Comparison of ENCODE assay signal across 11 cellular contexts in the genomic region with DNA sequence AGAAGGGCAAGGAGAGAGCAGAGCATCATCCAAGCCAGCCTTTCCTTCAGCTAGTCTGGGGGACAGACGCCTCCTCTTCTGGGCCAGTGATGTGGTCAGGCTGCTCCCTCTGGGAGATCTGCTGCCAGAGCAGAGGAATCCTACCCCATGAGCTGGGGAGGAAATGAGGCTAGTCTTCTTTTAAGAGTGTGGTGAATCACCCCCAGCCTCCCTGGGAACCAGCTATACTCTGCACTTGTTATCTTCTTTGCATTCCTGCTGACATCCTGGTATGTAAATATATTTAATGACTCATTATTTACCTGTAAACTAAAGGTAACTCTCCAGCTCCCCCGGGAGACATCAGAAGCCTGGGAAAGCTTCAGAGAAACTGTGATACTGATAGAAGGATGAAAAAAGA. TPM values are rescaled to one million over a fixed set of nuclear protein-coding genes. Genes with fewer than 3 reads are reported as not detected.
DNase-seq lines count a peak whose midpoint lies in the region; ATAC-seq, FAIRE-seq and TF ChIP-seq lines count a peak whose summit lies in the region.
"Had no signal": no experiment of that assay in that cellular context is flagged by ENCODE, and none has a peak within 500 bp of the region (broad histone marks: within the 10 kb centered on the region; RNA-seq: fewer than 3 reads in every experiment).

No MANE protein-coding gene starts in this region.

- H3K4me2 ChIP-seq in keratinocyte (ENCODE audit: control insufficient read depth, extremely low read depth, insufficient read depth, low read depth, low read length): no peak overlapping the region

- H3K4me3 Mint-ChIP-seq in CD4-positive, alpha-beta T cell: peak overlapping the region; percentile 75
- peak overlapping the region; percentile 24 for H3K4me3 Mint-ChIP-seq in activated naive CD8-positive, alpha-beta T cell

- H3K4me1 Mint-ChIP-seq in CD4-positive, alpha-beta T cell (ENCODE audit: low read depth): peaks cover 85% of the 10 kb centered on the region
- H3K4me1 Mint-ChIP-seq in activated naive CD8-positive, alpha-beta T cell (ENCODE audit: low read depth): peaks cover 57% of the 10 kb centered on the region

- POLR2A ChIA-PET in CD4-positive, alpha-beta T cell (lab: Charles Lee): interaction anchor here (0.6 to 30.9 kb wide), 18 partner anchors 8 to 507 kb away, joined by 3 to 5733 read pairs (median 6); a partner anchor contains a TSS

- H3K9me1 ChIP-seq in keratinocyte (ENCODE audit: control insufficient read depth, extremely low read depth, insufficient read depth, low read length): no peaks in the 10 kb centered on the region

- H3K4me1 ChIP-seq in keratinocyte (ENCODE audit: control insufficient read depth, extremely low read depth, insufficient read depth, low read length) (no peaks in the 10 kb centered on the region), thyroid gland (no peaks in the 10 kb centered on the region)
- H3K4me1 ChIP-seq: HAP-1, psoas muscle had no signal

- 31 to 53% methylated on average over 2 of the region's 2 CpGs for WGBS in thyroid gland, 2 donors

- no peak for FAIRE-seq in keratinocyte (lab: Jason Lieb, UNC)

- H3K9me3 Mint-ChIP-seq in CD4-positive, alpha-beta T cell: no peaks in the 10 kb centered on the region
- no peaks in the 10 kb centered on the region for H3K9me3 Mint-ChIP-seq in activated naive CD8-positive, alpha-beta T cell (ENCODE audit: low read depth)

- H3K27me3 Mint-ChIP-seq in CD4-positive, alpha-beta T cell: no peaks in the 10 kb centered on the region
- no peaks in the 10 kb centered on the region for H3K27me3 Mint-ChIP-seq in activated naive CD8-positive, alpha-beta T cell

- no peaks in the 10 kb centered on the region for H3K9me3 ChIP-seq in CD4-positive, alpha-beta T cell (ENCODE audit: control insufficient read depth, low read length)
- H3K9me3 ChIP-seq in keratinocyte (ENCODE audit: control insufficient read depth, low read depth, low read length) (no peaks in the 10 kb centered on the region), thyroid gland (no peaks in the 10 kb centered on the region)
- H3K9me3 ChIP-seq: HAP-1, heart left ventricle, psoas muscle had no signal

- H3K36me3 ChIP-seq in keratinocyte (ENCODE audit: control insufficient read depth in 2 of 2, extremely low read depth in 1 of 2, insufficient read depth in 2 of 2, low read length in 2 of 2): no peaks in the 10 kb centered on the region
- no peaks in the 10 kb centered on the region for H3K36me3 ChIP-seq in thyroid gland
- H3K36me3 ChIP-seq: HAP-1, heart left ventricle had no signal

- DNase-seq in CD4-positive, alpha-beta T cell: peak in 1 of 10 experiments; percentile 32
- DNase-seq in HS-5 (ENCODE audit: low read depth) (peak; percentile 35), keratinocyte (ENCODE audit: low read depth, low spot score) (peak; percentile 15), thyroid gland (no peak), dermis blood vessel endothelial cell (no peak)
- DNase-seq: heart left ventricle, psoas muscle had no signal

- no peak overlapping the region for H3K4me3 ChIP-seq in keratinocyte (ENCODE audit: control insufficient read depth in 2 of 3, extremely low read depth in 1 of 3, insufficient read depth in 2 of 3, low read depth in 1 of 3, low read length in 3 of 3)
- no peak overlapping the region for H3K4me3 ChIP-seq in thyroid gland (replicated peaks in 1 of 3)
- H3K4me3 ChIP-seq: HAP-1, heart left ventricle, psoas muscle had no signal

- H3K27ac Mint-ChIP-seq in CD4-positive, alpha-beta T cell: peak overlapping the region; percentile 98
- H3K27ac Mint-ChIP-seq in activated naive CD8-positive, alpha-beta T cell: peak overlapping the region; percentile 99

- no peaks in the 10 kb centered on the region for H4K20me1 ChIP-seq in keratinocyte (ENCODE audit: control insufficient read depth, extremely low read depth, insufficient read depth, low read length)

- dilution Hi-C loops in keratinocyte (cut with MboI; ENCODE audit: extremely low pct_ligation_motif_present, low sequenced_read_pairs): loop anchor here (25.0 kb wide), 1 partner anchor 399 kb away; a partner anchor contains a TSS

- H3K79me2 ChIP-seq in keratinocyte (ENCODE audit: control insufficient read depth, insufficient read depth, low read length): no peaks in the 10 kb centered on the region

- no peaks in the 10 kb centered on the region for H3K27me3 ChIP-seq in CD4-positive, alpha-beta T cell (ENCODE audit: control insufficient read depth, insufficient read depth, low read length)
- H3K27me3 ChIP-seq in keratinocyte (ENCODE audit: control insufficient read depth, extremely low read depth, insufficient read depth, low read length): peaks cover 3% of the 10 kb centered on the region
- H3K27me3 ChIP-seq in thyroid gland: no peaks in the 10 kb centered on the region

- no peak for TF ChIP-seq POLR2A in thyroid gland (IDR thresholded peaks at IDR 0.05)

- intact Hi-C loops in CD4-positive, alpha-beta T cell (cut with DNase I, micrococcal nuclease): loop anchor here (2.0 to 10.0 kb wide), 11 partner anchors 20 to 838 kb away; a partner anchor contains a TSS
- intact Hi-C loops in thyroid gland (cut with DNase I): no loop called here

- TF ChIP-seq CTCF in CD4-positive, alpha-beta T cell (IDR thresholded peaks at IDR 0.05): no peak
- no peak for TF ChIP-seq CTCF in keratinocyte (optimal IDR thresholded peaks at IDR 0.05 in 1 of 3, IDR thresholded peaks at IDR 0.05 in 1 of 3, conservative IDR thresholded peaks at IDR 0.05 in 1 of 3; ENCODE audit: extremely low read depth in 1 of 3, insufficient read depth in 2 of 3, low read length in 3 of 3)
- TF ChIP-seq CTCF in thyroid gland (IDR thresholded peaks at IDR 0.05): no peak

- H3K27ac ChIP-seq in CD4-positive, alpha-beta T cell (ENCODE audit: low read depth, low read length): peak overlapping the region; percentile 99
- H3K27ac ChIP-seq in keratinocyte (ENCODE audit: control insufficient read depth, insufficient read depth, low read length) (no peak overlapping the region), thyroid gland (no peak overlapping the region)
- H3K27ac ChIP-seq: heart left ventricle, psoas muscle had no signal

- CTCF ChIA-PET in CD4-positive, alpha-beta T cell (lab: Charles Lee): interaction anchor here (0.6 to 7.2 kb wide), 8 partner anchors 22 to 567 kb away, joined by 3 to 56 read pairs (median 4); no protein-coding TSS in a partner anchor

- no peak overlapping the region for H2AFZ ChIP-seq in keratinocyte (ENCODE audit: control insufficient read depth, low read length)

- peaks cover 11% of the 10 kb centered on the region for H3K36me3 Mint-ChIP-seq in CD4-positive, alpha-beta T cell (ENCODE audit: low read depth)
- H3K36me3 Mint-ChIP-seq in activated naive CD8-positive, alpha-beta T cell: no peaks in the 10 kb centered on the region

- ATAC-seq in CD4-positive, alpha-beta T cell (ENCODE audit: poor library complexity): no peak
- ATAC-seq in HG03457 (IDR thresholded peaks at IDR 0.05; ENCODE audit: unreplicated experiment): no peak
- no peak for ATAC-seq in GM21619 (IDR thresholded peaks at IDR 0.05; ENCODE audit: unreplicated experiment)
- ATAC-seq: heart left ventricle, psoas muscle had no signal

- H3K9ac ChIP-seq in keratinocyte (ENCODE audit: control insufficient read depth, extremely low read depth, insufficient read depth, low read length): no peak overlapping the region

RNA-seq across cellular contexts. Expression of a gene that starts 41.6 kb away (rescaled TPM):
- 10 to 100 TPM; 50.7 to 55.8 TPM for total RNA-seq in CD4-positive, alpha-beta T cell
- 0.59 to 3.0 TPM (median 1.9 TPM) in 3 replicates for polyA plus RNA-seq in keratinocyte
- polyA plus RNA-seq in keratinocyte (2011; ENCODE audit: low read depth): 17.8 TPM
- polyA plus RNA-seq in keratinocyte (2011; cell fraction: cytosol; rRNA removed): 0.82 and 0.94 TPM in 2 replicates
- 2.9 and 3.7 TPM in 2 replicates for polyA plus RNA-seq in keratinocyte (2011; cell fraction: nucleus; rRNA removed)
- polyA plus RNA-seq in keratinocyte (2012; ENCODE audit: low replicate concordance): 0.70 and 17.2 TPM in 2 replicates
- polyA minus RNA-seq in keratinocyte: 1.4 to 6.6 TPM (median 1.6 TPM) in 3 replicates
- 5.2 TPM for polyA minus RNA-seq in keratinocyte (2011; cell fraction: cytosol; rRNA and poly(A)+ RNA removed)
- polyA minus RNA-seq in keratinocyte (2011; cell fraction: nucleus; rRNA and poly(A)+ RNA removed): 3.1 and 4.2 TPM in 2 replicates
- total RNA-seq in thyroid gland (10 to 100 TPM; 20.0 to 46.2 (median 27.4) TPM), dermis blood vessel endothelial cell (under 0.01 and 0.09 TPM in 2 replicates)

RNA-seq across cellular contexts. Expression of a gene that starts 42.5 kb away (rescaled TPM):
- total RNA-seq in CD4-positive, alpha-beta T cell: not detected
- not detected in 3 replicates for polyA plus RNA-seq in keratinocyte
- polyA plus RNA-seq in keratinocyte (2011; ENCODE audit: low read depth): not detected
- polyA plus RNA-seq in keratinocyte (2011; cell fraction: cytosol; rRNA removed): not detected in 2 replicates
- not detected in 2 replicates for polyA plus RNA-seq in keratinocyte (2011; cell fraction: nucleus; rRNA removed)
- polyA plus RNA-seq in keratinocyte (2012; ENCODE audit: low replicate concordance): not detected in 2 replicates
- not detected in 3 replicates for polyA minus RNA-seq in keratinocyte
- polyA minus RNA-seq in keratinocyte (2011; cell fraction: cytosol; rRNA and poly(A)+ RNA removed): not detected
- not detected in 2 replicates for polyA minus RNA-seq in keratinocyte (2011; cell fraction: nucleus; rRNA and poly(A)+ RNA removed)
- total RNA-seq in thyroid gland: not detected
- not detected in 2 replicates for total RNA-seq in dermis blood vessel endothelial cell

Comparison
In these comparisons a context has a peak if more than half of its experiments do, and no peak if none do; other contexts are left out.
1. DNase-seq: peak in HS-5 (single experiment) and keratinocyte (single experiment); none in thyroid gland (0 of 2) and dermis blood vessel endothelial cell (single experiment).
2. RNA of a gene that starts 41.6 kb away (total RNA-seq): 50.7 to 55.8 TPM in CD4-positive, alpha-beta T cell and 20.0 to 46.2 TPM in thyroid gland; under 0.01 to 0.09 TPM in dermis blood vessel endothelial cell; every median in the first group is over 10 times any median in the second.